1 cellular context compared by ENCODE assay signal in the genomic region with DNA sequence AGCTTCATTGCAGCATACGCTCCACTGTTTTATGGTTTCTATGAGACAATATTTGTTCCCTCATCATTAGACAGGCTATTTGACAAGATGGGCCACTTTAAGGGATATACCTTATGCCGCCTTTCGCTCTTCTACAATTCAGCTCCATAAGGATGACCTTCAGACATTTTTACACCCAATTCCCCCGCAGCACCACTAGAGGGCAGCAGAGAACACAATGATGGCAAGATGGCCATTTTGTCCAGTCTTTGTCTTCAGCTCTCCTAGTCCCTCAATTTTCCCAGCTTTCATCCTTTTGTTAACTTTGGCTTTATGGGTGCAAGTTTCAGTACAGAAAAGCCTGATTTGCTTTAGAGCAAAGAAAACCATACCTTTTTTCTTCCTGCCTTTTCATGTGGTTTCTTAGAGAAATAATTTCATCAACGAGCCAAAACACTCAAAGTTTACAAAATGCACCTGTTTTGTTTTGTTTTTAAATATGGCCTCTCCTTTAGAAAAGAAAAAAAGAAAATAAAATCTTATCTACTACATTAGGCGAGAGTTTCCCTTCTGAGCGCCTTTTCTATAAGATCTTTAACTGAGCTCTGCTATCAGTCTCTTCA.
TF ChIP-seq lines count a peak whose summit lies in the region.

No MANE protein-coding gene starts in this region.

TF ChIP-seq in HepG2, 621 proteins besides CTCF, POLR2A, EP300 and RAD21 (continued from another document and continues in another):
- TF ChIP-seq, protein P1, sequence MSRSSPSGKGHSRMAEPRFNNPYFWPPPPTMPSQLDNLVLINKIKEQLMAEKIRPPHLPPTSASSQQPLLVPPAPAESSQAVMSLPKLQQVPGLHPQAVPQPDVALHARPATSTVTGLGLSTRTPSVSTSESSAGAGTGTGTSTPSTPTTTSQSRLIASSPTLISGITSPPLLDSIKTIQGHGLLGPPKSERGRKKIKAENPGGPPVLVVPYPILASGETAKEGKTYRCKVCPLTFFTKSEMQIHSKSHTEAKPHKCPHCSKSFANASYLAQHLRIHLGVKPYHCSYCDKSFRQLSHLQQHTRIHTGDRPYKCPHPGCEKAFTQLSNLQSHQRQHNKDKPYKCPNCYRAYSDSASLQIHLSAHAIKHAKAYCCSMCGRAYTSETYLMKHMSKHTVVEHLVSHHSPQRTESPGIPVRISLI (CRISPR knock-in tag; IDR thresholded peaks at IDR 0.05; ENCODE audit: borderline replicate concordance): no peak
- TF ChIP-seq, protein P2, sequence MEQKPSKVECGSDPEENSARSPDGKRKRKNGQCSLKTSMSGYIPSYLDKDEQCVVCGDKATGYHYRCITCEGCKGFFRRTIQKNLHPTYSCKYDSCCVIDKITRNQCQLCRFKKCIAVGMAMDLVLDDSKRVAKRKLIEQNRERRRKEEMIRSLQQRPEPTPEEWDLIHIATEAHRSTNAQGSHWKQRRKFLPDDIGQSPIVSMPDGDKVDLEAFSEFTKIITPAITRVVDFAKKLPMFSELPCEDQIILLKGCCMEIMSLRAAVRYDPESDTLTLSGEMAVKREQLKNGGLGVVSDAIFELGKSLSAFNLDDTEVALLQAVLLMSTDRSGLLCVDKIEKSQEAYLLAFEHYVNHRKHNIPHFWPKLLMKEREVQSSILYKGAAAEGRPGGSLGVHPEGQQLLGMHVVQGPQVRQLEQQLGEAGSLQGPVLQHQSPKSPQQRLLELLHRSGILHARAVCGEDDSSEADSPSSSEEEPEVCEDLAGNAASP (CRISPR knock-in tag; IDR thresholded peaks at IDR 0.05; ENCODE audit: borderline replicate concordance): 0 out of 2 replicates have a peak, but pooled peaks have one; percentile 15
- no peak for TF ChIP-seq ZNF10 (CRISPR knock-in tag; IDR thresholded peaks at IDR 0.05; ENCODE audit: borderline replicate concordance, low read depth)
- no peak for TF ChIP-seq RFX1 (IDR thresholded peaks at IDR 0.05)
- TF ChIP-seq SNAPC2 (CRISPR knock-in tag; IDR thresholded peaks at IDR 0.05): no peak
- TF ChIP-seq MTF2 (CRISPR knock-in tag; IDR thresholded peaks at IDR 0.05; ENCODE audit: borderline replicate concordance): no peak
- no peak for TF ChIP-seq ASH2L (IDR thresholded peaks at IDR 0.05; ENCODE audit: insufficient read length, low read depth, low read length)
- no peak for TF ChIP-seq THYN1 (CRISPR knock-in tag; IDR thresholded peaks at IDR 0.05; ENCODE audit: borderline replicate concordance, low read depth)
- TF ChIP-seq NFATC3 (CRISPR knock-in tag; IDR thresholded peaks at IDR 0.05): no peak
- TF ChIP-seq, protein P3, sequence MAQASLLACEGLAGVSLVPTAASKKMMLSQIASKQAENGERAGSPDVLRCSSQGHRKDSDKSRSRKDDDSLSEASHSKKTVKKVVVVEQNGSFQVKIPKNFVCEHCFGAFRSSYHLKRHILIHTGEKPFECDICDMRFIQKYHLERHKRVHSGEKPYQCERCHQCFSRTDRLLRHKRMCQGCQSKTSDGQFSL (CRISPR knock-in tag; IDR thresholded peaks at IDR 0.05): no peak
- TF ChIP-seq DPF2 (CRISPR knock-in tag; IDR thresholded peaks at IDR 0.05; ENCODE audit: borderline replicate concordance, low read depth): no peak
- no peak for TF ChIP-seq GFI1 (CRISPR knock-in tag; IDR thresholded peaks at IDR 0.05; ENCODE audit: borderline replicate concordance)
- no peak for TF ChIP-seq ZNF563 (CRISPR knock-in tag; IDR thresholded peaks at IDR 0.05)
- no peak for TF ChIP-seq SOX13 (IDR thresholded peaks at IDR 0.05)
- TF ChIP-seq SOX13 (CRISPR knock-in tag; conservative IDR thresholded peaks at IDR 0.05 in 1 of 2, IDR thresholded peaks at IDR 0.05 in 1 of 2): peak in 1 of 2 experiments; percentile 46; a peak in 1 of 4 replicates
- peak; percentile 55 for TF ChIP-seq ZMYM4 (CRISPR knock-in tag; IDR thresholded peaks at IDR 0.05)
- TF ChIP-seq RBM39 (IDR thresholded peaks at IDR 0.05; ENCODE audit: low read depth, low read length, poor library complexity, severe bottlenecking): no peak
- TF ChIP-seq, protein P4, sequence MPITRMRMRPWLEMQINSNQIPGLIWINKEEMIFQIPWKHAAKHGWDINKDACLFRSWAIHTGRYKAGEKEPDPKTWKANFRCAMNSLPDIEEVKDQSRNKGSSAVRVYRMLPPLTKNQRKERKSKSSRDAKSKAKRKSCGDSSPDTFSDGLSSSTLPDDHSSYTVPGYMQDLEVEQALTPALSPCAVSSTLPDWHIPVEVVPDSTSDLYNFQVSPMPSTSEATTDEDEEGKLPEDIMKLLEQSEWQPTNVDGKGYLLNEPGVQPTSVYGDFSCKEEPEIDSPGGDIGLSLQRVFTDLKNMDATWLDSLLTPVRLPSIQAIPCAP (CRISPR knock-in tag; IDR thresholded peaks at IDR 0.05; ENCODE audit: low read depth): no peak
- no peak for TF ChIP-seq ZNF567 (CRISPR knock-in tag; IDR thresholded peaks at IDR 0.05; ENCODE audit: borderline replicate concordance)
- no peak for TF ChIP-seq ZNF670 (CRISPR knock-in tag; IDR thresholded peaks at IDR 0.05; ENCODE audit: borderline replicate concordance)
- no peak for TF ChIP-seq PCBP2 (optimal IDR thresholded peaks at IDR 0.05; ENCODE audit: low read depth, low read length, poor library complexity, severe bottlenecking)
- TF ChIP-seq, protein P5, sequence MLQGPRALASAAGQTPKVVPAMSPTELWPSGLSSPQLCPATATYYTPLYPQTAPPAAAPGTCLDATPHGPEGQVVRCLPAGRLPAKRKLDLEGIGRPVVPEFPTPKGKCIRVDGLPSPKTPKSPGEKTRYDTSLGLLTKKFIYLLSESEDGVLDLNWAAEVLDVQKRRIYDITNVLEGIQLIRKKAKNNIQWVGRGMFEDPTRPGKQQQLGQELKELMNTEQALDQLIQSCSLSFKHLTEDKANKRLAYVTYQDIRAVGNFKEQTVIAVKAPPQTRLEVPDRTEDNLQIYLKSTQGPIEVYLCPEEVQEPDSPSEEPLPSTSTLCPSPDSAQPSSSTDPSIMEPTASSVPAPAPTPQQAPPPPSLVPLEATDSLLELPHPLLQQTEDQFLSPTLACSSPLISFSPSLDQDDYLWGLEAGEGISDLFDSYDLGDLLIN (CRISPR knock-in tag; IDR thresholded peaks at IDR 0.05; ENCODE audit: borderline replicate concordance): no peak
- TF ChIP-seq ISX (CRISPR knock-in tag; conservative IDR thresholded peaks at IDR 0.05): no peak
- TF ChIP-seq KLF9 (CRISPR knock-in tag; IDR thresholded peaks at IDR 0.05; ENCODE audit: low read depth): no peak
- TF ChIP-seq, protein P6, sequence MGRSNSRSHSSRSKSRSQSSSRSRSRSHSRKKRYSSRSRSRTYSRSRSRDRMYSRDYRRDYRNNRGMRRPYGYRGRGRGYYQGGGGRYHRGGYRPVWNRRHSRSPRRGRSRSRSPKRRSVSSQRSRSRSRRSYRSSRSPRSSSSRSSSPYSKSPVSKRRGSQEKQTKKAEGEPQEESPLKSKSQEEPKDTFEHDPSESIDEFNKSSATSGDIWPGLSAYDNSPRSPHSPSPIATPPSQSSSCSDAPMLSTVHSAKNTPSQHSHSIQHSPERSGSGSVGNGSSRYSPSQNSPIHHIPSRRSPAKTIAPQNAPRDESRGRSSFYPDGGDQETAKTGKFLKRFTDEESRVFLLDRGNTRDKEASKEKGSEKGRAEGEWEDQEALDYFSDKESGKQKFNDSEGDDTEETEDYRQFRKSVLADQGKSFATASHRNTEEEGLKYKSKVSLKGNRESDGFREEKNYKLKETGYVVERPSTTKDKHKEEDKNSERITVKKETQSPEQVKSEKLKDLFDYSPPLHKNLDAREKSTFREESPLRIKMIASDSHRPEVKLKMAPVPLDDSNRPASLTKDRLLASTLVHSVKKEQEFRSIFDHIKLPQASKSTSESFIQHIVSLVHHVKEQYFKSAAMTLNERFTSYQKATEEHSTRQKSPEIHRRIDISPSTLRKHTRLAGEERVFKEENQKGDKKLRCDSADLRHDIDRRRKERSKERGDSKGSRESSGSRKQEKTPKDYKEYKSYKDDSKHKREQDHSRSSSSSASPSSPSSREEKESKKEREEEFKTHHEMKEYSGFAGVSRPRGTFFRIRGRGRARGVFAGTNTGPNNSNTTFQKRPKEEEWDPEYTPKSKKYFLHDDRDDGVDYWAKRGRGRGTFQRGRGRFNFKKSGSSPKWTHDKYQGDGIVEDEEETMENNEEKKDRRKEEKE (IDR thresholded peaks at IDR 0.05): no peak
- TF ChIP-seq, protein P7, sequence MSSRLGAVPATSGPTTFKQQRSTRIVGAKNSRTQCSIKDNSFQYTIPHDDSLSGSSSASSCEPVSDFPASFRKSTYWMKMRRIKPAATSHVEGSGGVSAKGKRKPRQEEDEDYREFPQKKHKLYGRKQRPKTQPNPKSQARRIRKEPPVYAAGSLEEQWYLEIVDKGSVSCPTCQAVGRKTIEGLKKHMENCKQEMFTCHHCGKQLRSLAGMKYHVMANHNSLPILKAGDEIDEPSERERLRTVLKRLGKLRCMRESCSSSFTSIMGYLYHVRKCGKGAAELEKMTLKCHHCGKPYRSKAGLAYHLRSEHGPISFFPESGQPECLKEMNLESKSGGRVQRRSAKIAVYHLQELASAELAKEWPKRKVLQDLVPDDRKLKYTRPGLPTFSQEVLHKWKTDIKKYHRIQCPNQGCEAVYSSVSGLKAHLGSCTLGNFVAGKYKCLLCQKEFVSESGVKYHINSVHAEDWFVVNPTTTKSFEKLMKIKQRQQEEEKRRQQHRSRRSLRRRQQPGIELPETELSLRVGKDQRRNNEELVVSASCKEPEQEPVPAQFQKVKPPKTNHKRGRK (CRISPR knock-in tag; IDR thresholded peaks at IDR 0.05): no peak
- TF ChIP-seq SCMH1 (CRISPR knock-in tag; IDR thresholded peaks at IDR 0.05; ENCODE audit: borderline replicate concordance): no peak
- TF ChIP-seq KDM6A (CRISPR knock-in tag; IDR thresholded peaks at IDR 0.05; ENCODE audit: low read depth): no peak
- TF ChIP-seq KDM4B (CRISPR knock-in tag; IDR thresholded peaks at IDR 0.05): no peak
- peak; percentile 51; the same call in 1 of the 2 replicates for TF ChIP-seq SMAD3 (CRISPR knock-in tag; IDR thresholded peaks at IDR 0.05)
- TF ChIP-seq GATAD1 (CRISPR knock-in tag; IDR thresholded peaks at IDR 0.05): no peak
- TF ChIP-seq CBX2 (IDR thresholded peaks at IDR 0.05; ENCODE audit: low read depth, low read length): no peak
- no peak for TF ChIP-seq CBX2 (CRISPR knock-in tag; IDR thresholded peaks at IDR 0.05; ENCODE audit: low read depth)
- TF ChIP-seq ZNF589 (CRISPR knock-in tag; conservative IDR thresholded peaks at IDR 0.05): no peak
- no peak for TF ChIP-seq JUNB (CRISPR knock-in tag; IDR thresholded peaks at IDR 0.05; ENCODE audit: borderline replicate concordance)
- TF ChIP-seq NFIC (IDR thresholded peaks at IDR 0.05; ENCODE audit: low read length): no peak
- no peak for TF ChIP-seq PHF5A (CRISPR knock-in tag; IDR thresholded peaks at IDR 0.05; ENCODE audit: low read depth, unreplicated experiment)
- TF ChIP-seq, protein P8, sequence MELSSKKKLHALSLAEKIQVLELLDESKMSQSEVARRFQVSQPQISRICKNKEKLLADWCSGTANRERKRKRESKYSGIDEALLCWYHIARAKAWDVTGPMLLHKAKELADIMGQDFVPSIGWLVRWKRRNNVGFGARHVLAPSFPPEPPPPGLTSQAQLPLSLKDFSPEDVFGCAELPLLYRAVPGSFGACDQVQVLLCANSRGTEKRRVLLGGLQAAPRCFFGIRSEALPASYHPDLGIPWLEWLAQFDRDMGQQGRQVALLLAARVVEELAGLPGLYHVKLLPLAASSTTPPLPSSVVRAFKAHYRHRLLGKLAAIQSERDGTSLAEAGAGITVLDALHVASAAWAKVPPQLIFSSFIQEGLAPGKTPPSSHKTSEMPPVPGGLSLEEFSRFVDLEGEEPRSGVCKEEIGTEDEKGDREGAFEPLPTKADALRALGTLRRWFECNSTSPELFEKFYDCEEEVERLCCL (CRISPR knock-in tag; IDR thresholded peaks at IDR 0.05; ENCODE audit: borderline replicate concordance): no peak
- TF ChIP-seq ZNF780A (CRISPR knock-in tag; IDR thresholded peaks at IDR 0.05): no peak
- no peak for TF ChIP-seq RFX3 (CRISPR knock-in tag; IDR thresholded peaks at IDR 0.05)
- 0 out of 2 replicates have a peak, but pooled peaks have one; percentile 29 for TF ChIP-seq RXRB (CRISPR knock-in tag; IDR thresholded peaks at IDR 0.05; ENCODE audit: borderline replicate concordance)
- TF ChIP-seq ZNF253 (CRISPR knock-in tag; IDR thresholded peaks at IDR 0.05; ENCODE audit: borderline replicate concordance): no peak
- no peak for TF ChIP-seq MED13 (CRISPR knock-in tag; IDR thresholded peaks at IDR 0.05)
- no peak for TF ChIP-seq NFKBIZ (CRISPR knock-in tag; IDR thresholded peaks at IDR 0.05)
- TF ChIP-seq FOXA3 (CRISPR knock-in tag; IDR thresholded peaks at IDR 0.05): peak; percentile 45
- TF ChIP-seq ZNF652 (CRISPR knock-in tag; IDR thresholded peaks at IDR 0.05; ENCODE audit: borderline replicate concordance, low read depth): 0 out of 2 replicates have a peak, but pooled peaks have one; percentile 28
- no peak for TF ChIP-seq HNRNPL (IDR thresholded peaks at IDR 0.05; ENCODE audit: low read depth, low read length)
- TF ChIP-seq HOXA3 (CRISPR knock-in tag; IDR thresholded peaks at IDR 0.05): no peak; the same call in 1 of the 2 replicates
- peak; percentile 72 for TF ChIP-seq KAT8 (CRISPR knock-in tag; IDR thresholded peaks at IDR 0.05)
- no peak for TF ChIP-seq SKI (IDR thresholded peaks at IDR 0.05; ENCODE audit: partially characterized antibody)
- no peak for TF ChIP-seq SIX1 (CRISPR knock-in tag; IDR thresholded peaks at IDR 0.05; ENCODE audit: borderline replicate concordance)
- no peak for TF ChIP-seq ZNF577 (CRISPR knock-in tag; IDR thresholded peaks at IDR 0.05; ENCODE audit: borderline replicate concordance, low read depth)
- no peak for TF ChIP-seq ZNF546 (CRISPR knock-in tag; conservative IDR thresholded peaks at IDR 0.05)
- no peak for TF ChIP-seq ZNF788 (CRISPR knock-in tag; IDR thresholded peaks at IDR 0.05; ENCODE audit: borderline replicate concordance)
- no peak for TF ChIP-seq ZSCAN25 (CRISPR knock-in tag; IDR thresholded peaks at IDR 0.05)
- TF ChIP-seq ATF7 (IDR thresholded peaks at IDR 0.05): no peak
- no peak for TF ChIP-seq ATF7 (CRISPR knock-in tag; IDR thresholded peaks at IDR 0.05)
- peak; percentile 69 for TF ChIP-seq ZFP36 (IDR thresholded peaks at IDR 0.05; ENCODE audit: borderline replicate concordance, low read depth, low read length, partially characterized antibody)
- TF ChIP-seq, protein P9, sequence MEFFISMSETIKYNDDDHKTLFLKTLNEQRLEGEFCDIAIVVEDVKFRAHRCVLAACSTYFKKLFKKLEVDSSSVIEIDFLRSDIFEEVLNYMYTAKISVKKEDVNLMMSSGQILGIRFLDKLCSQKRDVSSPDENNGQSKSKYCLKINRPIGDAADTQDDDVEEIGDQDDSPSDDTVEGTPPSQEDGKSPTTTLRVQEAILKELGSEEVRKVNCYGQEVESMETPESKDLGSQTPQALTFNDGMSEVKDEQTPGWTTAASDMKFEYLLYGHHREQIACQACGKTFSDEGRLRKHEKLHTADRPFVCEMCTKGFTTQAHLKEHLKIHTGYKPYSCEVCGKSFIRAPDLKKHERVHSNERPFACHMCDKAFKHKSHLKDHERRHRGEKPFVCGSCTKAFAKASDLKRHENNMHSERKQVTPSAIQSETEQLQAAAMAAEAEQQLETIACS (CRISPR knock-in tag; IDR thresholded peaks at IDR 0.05): no peak
- no peak for TF ChIP-seq RFX5 (IDR thresholded peaks at IDR 0.05; ENCODE audit: low read depth, low read length)
- no peak for TF ChIP-seq SRSF4 (IDR thresholded peaks at IDR 0.05; ENCODE audit: low read depth, low read length, poor library complexity, severe bottlenecking)
